ENCODE assay signal across 10 cellular contexts in genomic region chr9:126499911-126500599, GRCh38.
A peak's percentile ranks its signal among the peaks of the same experiment; 100 is the strongest.
DNase-seq lines count a peak whose midpoint lies in the region; ATAC-seq and TF ChIP-seq lines count a peak whose summit lies in the region.
"Had no signal": no experiment of that assay in that cellular context is flagged by ENCODE, and none has a peak within 500 bp of the region (broad histone marks: within the 10 kb centered on the region; RNA-seq: fewer than 3 reads in every experiment).

No MANE protein-coding gene starts in this region.

- peaks cover 35% of the 10 kb centered on the region for H3K4me1 Mint-ChIP-seq in CD14-positive monocyte

- intact Hi-C loops in CD14-positive monocyte (cut with micrococcal nuclease), result loop anchor here (1.0 to 10.0 kb wide), 3 partner anchors 58 to 1095 kb away; no protein-coding TSS in a partner anchor
- intact Hi-C loops in ovary (cut with DNase I), result loop anchor here (2.0 to 10.0 kb wide), 7 partner anchors 57 to 1095 kb away; no protein-coding TSS in a partner anchor

- H3K4me3 Mint-ChIP-seq in CD14-positive monocyte, result peak overlapping the region; percentile 55 to 78

- H3K4me1 ChIP-seq in Peyer's patch, result peaks cover 0 to 19% (median 3%) of the 10 kb centered on the region in 4 donors
- peaks cover 0 to 33% (median 11%) of the 10 kb centered on the region in 3 donors for H3K4me1 ChIP-seq in gastroesophageal sphincter
- peaks cover 5% of the 10 kb centered on the region for H3K4me1 ChIP-seq in ovary (ENCODE audit: insufficient read depth)

- TF ChIP-seq EP300 in gastroesophageal sphincter (IDR thresholded peaks at IDR 0.05) (no peak), ovary (IDR thresholded peaks at IDR 0.05) (no peak)

- ATAC-seq in gastroesophageal sphincter (peak; percentile 1), GM18861 (IDR thresholded peaks at IDR 0.05; ENCODE audit: unreplicated experiment) (no peak), HG03139 (IDR thresholded peaks at IDR 0.05; ENCODE audit: unreplicated experiment) (no peak)

- peaks cover 13 to 19% (median 17%) of the 10 kb centered on the region in 3 donors for H3K27me3 Mint-ChIP-seq in CD14-positive monocyte (ENCODE audit: low read depth in 3 of 3)

- peaks cover 0 to 6% (median 0%) of the 10 kb centered on the region in 3 donors for H3K36me3 ChIP-seq in Peyer's patch
- peaks cover 0 to 26% of the 10 kb centered on the region in 2 donors for H3K36me3 ChIP-seq in gastroesophageal sphincter
- H3K36me3 ChIP-seq in ovary, result no peaks in the 10 kb centered on the region

- H3K9me3 Mint-ChIP-seq in CD14-positive monocyte, result no peaks in the 10 kb centered on the region
- H3K9me3 Mint-ChIP-seq: activated naive CD8-positive, alpha-beta T cell treated with anti-CD3 and anti-CD28 coated beads, Interleukin-2, amount 50 U/mL, for 24 hours had no signal

- H3K27ac Mint-ChIP-seq in CD14-positive monocyte, result no peak overlapping the region
- H3K27ac Mint-ChIP-seq: activated naive CD8-positive, alpha-beta T cell treated with anti-CD3 and anti-CD28 coated beads, Interleukin-2, amount 50 U/mL, for 24 hours had no signal

- H3K27ac ChIP-seq in Peyer's patch (no peak overlapping the region), gastroesophageal sphincter (peak overlapping the region in 2 of 4 donors; percentile 61 to 65), ovary (peak overlapping the region in 1 of 2 donors; percentile 26)

- peaks cover 10 to 35% of the 10 kb centered on the region in 2 donors for H3K36me3 Mint-ChIP-seq in CD14-positive monocyte

- TF ChIP-seq POLR2A in Peyer's patch (IDR thresholded peaks at IDR 0.05), result no peak
- TF ChIP-seq POLR2A in gastroesophageal sphincter (IDR thresholded peaks at IDR 0.05), result no peak
- TF ChIP-seq POLR2A in ovary (IDR thresholded peaks at IDR 0.05), result no peak

- H3K4me3 ChIP-seq in Peyer's patch (peak overlapping the region in 3 of 4 donors; percentile 28 to 44 (median 42)), gastroesophageal sphincter (peak overlapping the region; percentile 28 to 52), ovary (peak overlapping the region; percentile 30)
- H3K4me3 ChIP-seq: K562 had no signal

- DNase-seq in CD14-positive monocyte (ENCODE audit: low spot score), result peak; percentile 42
- DNase-seq in Peyer's patch, result peak in 1 of 3 donors; percentile 39
- no peak for DNase-seq in ovary
- no peak for DNase-seq in GDM1 (lab: John Stamatoyannopoulos, UW)
- no peak for DNase-seq in stimulated activated CD4-positive, alpha-beta T cell treated with anti-CD3 and anti-CD28 coated beads, Interleukin-12 subunit alpha, Interleukin-12 subunit beta, amount 100 ng/mL, for 4 hours

- H3K27me3 ChIP-seq in Peyer's patch (no peaks in the 10 kb centered on the region), gastroesophageal sphincter (no peaks in the 10 kb centered on the region), ovary (no peaks in the 10 kb centered on the region)

- WGBS in gastroesophageal sphincter (ENCODE audit: low coverage in 1 of 2), 2 donors, result 0% methylated on average over 1 of the region's 20 CpGs; no CpG with 5 or more reads in 1 of the 2 donors
- WGBS in ovary, 3 donors, result 30 to 36% (median 36%) methylated on average over 18 to 20 of the region's 20 CpGs

- no peaks in the 10 kb centered on the region for H3K9me3 ChIP-seq in Peyer's patch
- H3K9me3 ChIP-seq in gastroesophageal sphincter, result no peaks in the 10 kb centered on the region
- H3K9me3 ChIP-seq in ovary, result no peaks in the 10 kb centered on the region

- TF ChIP-seq CTCF in CD14-positive monocyte (IDR thresholded peaks at IDR 0.05) (no peak), Peyer's patch (IDR thresholded peaks at IDR 0.05) (no peak), gastroesophageal sphincter (IDR thresholded peaks at IDR 0.05) (no peak), ovary (IDR thresholded peaks at IDR 0.05) (no peak)
